ENCODE assay signal across 20 cellular contexts in genomic region chr5:9786378-9787360, GRCh38.
DNase-seq lines count a peak whose midpoint lies in the region; ATAC-seq and TF ChIP-seq lines count a peak whose summit lies in the region.
"Had no signal": no experiment of that assay in that cellular context is flagged by ENCODE, and none has a peak within 500 bp of the region (broad histone marks: within the 10 kb centered on the region; RNA-seq: fewer than 3 reads in every experiment).

No MANE protein-coding gene starts in this region.

- no peak overlapping the region for H3K9ac ChIP-seq in SK-N-SH
- no peak overlapping the region for H3K9ac ChIP-seq in IMR-90 (ENCODE audit: low read depth, low read length)
- H3K9ac ChIP-seq: GM23248 had no signal

- H3K36me3 ChIP-seq in SK-N-SH (replicated peaks in 1 of 2; ENCODE audit: control insufficient read depth in 1 of 2, insufficient read depth in 2 of 2, low read length in 1 of 2) (no peaks in the 10 kb centered on the region), IMR-90 (ENCODE audit: control insufficient read depth, insufficient read depth, low read length) (no peaks in the 10 kb centered on the region)

- H3K79me1 ChIP-seq in IMR-90 (ENCODE audit: low read depth in 1 of 2, low read length in 2 of 2): no peaks in the 10 kb centered on the region

- POLR2A ChIA-PET in SK-N-SH (lab: Yijun Ruan, JAX) (no interaction called here), IMR-90 (lab: Charles Lee; ENCODE audit: unreplicated experiment) (no interaction called here)

- no peak overlapping the region for H3K14ac ChIP-seq in IMR-90 (replicated peaks; ENCODE audit: low read depth, low read length)

- H2AFZ ChIP-seq in SK-N-SH (ENCODE audit: low read depth) (no peak overlapping the region), IMR-90 (replicated peaks; ENCODE audit: low read length, poor library complexity) (no peak overlapping the region)
- H2AFZ ChIP-seq: GM23248 had no signal

- intact Hi-C loops in IMR-90 (cut with micrococcal nuclease): no loop called here

- H3K4me2 ChIP-seq in SK-N-SH (no peak overlapping the region), IMR-90 (ENCODE audit: low read depth, low read length) (no peak overlapping the region)

- no peaks in the 10 kb centered on the region for H3K27me3 ChIP-seq in SK-N-SH (ENCODE audit: insufficient read depth)
- no peaks in the 10 kb centered on the region for H3K27me3 ChIP-seq in IMR-90 (ENCODE audit: control insufficient read depth, insufficient read depth, low read length)

- no peak overlapping the region for H4K91ac ChIP-seq in IMR-90 (ENCODE audit: insufficient read depth, low read depth, low read length)

- H3K23ac ChIP-seq in IMR-90 (ENCODE audit: low read depth, low read length): no peak overlapping the region

- BruUV-seq in IMR-90 (replicated peaks; lab: Mats Ljungman, UMichigan): no TSS peak

- no peak overlapping the region for H3K56ac ChIP-seq in IMR-90 (ENCODE audit: extremely low read depth, insufficient read depth, low read length)

- 0 out of 3 replicates have a peak overlapping the region, but pooled peaks have one; percentile 42 for H2BK15ac ChIP-seq in IMR-90 (ENCODE audit: low read depth, low read length)

- no peak overlapping the region for H2BK20ac ChIP-seq in IMR-90 (ENCODE audit: low read depth, low read length)

- H2AK9ac ChIP-seq in IMR-90 (replicated peaks; ENCODE audit: low read depth, low read length, poor library complexity): no peak overlapping the region

- no peak overlapping the region for H3K18ac ChIP-seq in IMR-90 (ENCODE audit: low read depth, low read length)

- 24% methylated on average over 6 of the region's 6 CpGs for WGBS in SK-N-SH (ENCODE audit: low lambda C conversion rate)
- no CpG with 5 or more reads among the region's 6 CpGs for WGBS in IMR-90 (ENCODE audit: extremely low coverage in 2 of 2, insufficient read length in 1 of 2), 2 experiments

- H3K9me2 ChIP-seq in SK-N-SH: no peaks in the 10 kb centered on the region

- DNase-seq in SK-N-SH (no peak), IMR-90 (no peak), NCI-H69 (lab: John Stamatoyannopoulos, UW) (peak; percentile 5), epithelial cell of esophagus (ENCODE audit: low read depth) (peak; percentile 70), epidermal melanocyte (ENCODE audit: insufficient read length, low spot score) (no peak), occipital lobe (lab: John Stamatoyannopoulos, UW) (no peak)
- no peak for DNase-seq in stimulated activated CD4-positive, alpha-beta T cell treated with anti-CD3 and anti-CD28 coated beads, Interleukin-15, amount 100 ng/mL, for 24 hours
- DNase-seq: 8988T; C1 segment of cervical spinal cord; Calu3; CD4-positive, alpha-beta memory T cell; COR-L47; DMS79; EL; GDM1; GM23248; H7; HCEC 1CT had no signal

- no peak overlapping the region for H3K27ac ChIP-seq in SK-N-SH (ENCODE audit: low read depth in 2 of 2, low read length in 1 of 2)
- no peak overlapping the region for H3K27ac ChIP-seq in IMR-90 (ENCODE audit: insufficient read depth, low read length)
- H3K27ac ChIP-seq: GM23248 had no signal

- no peak overlapping the region for H2BK5ac ChIP-seq in IMR-90 (ENCODE audit: low read depth, low read length, poor library complexity, severe bottlenecking)

- no peaks in the 10 kb centered on the region for H3K79me2 ChIP-seq in SK-N-SH (ENCODE audit: insufficient read depth)

- no peak overlapping the region for H2BK120ac ChIP-seq in IMR-90 (ENCODE audit: low read depth, low read length)

- H3K4me1 ChIP-seq in SK-N-SH (ENCODE audit: control insufficient read depth in 1 of 2, insufficient read depth in 2 of 2, low read depth in 1 of 2, low read length in 1 of 2) (peaks cover 0 to 2% of the 10 kb centered on the region in 2 experiments; a peak in 1 of 4 replicates), IMR-90 (ENCODE audit: control insufficient read depth, insufficient read depth, low read length) (peaks cover 14% of the 10 kb centered on the region)

- no peak overlapping the region for H4K5ac ChIP-seq in IMR-90 (ENCODE audit: low read depth, low read length)

- H4K20me1 ChIP-seq in SK-N-SH (ENCODE audit: insufficient read depth) (no peaks in the 10 kb centered on the region), IMR-90 (ENCODE audit: insufficient read depth, low read length) (no peaks in the 10 kb centered on the region)

- TF ChIP-seq RAD21 in SK-N-SH (IDR thresholded peaks at IDR 0.05; ENCODE audit: low read length) (no peak), IMR-90 (IDR thresholded peaks at IDR 0.05; ENCODE audit: low read length) (no peak)

- H3K4ac ChIP-seq in IMR-90 (ENCODE audit: low read depth, low read length): no peak overlapping the region

- in situ Hi-C loops in IMR-90 (cut with MboI; ENCODE audit: low sequenced_read_pairs): no loop called here

- no peaks in the 10 kb centered on the region for H3F3A ChIP-seq in SK-N-SH (replicated peaks; ENCODE audit: insufficient read depth)

- TF ChIP-seq POLR2A in IMR-90 (IDR thresholded peaks at IDR 0.05; ENCODE audit: low read depth, low read length): no peak

- no peak overlapping the region for H2AK5ac ChIP-seq in IMR-90 (ENCODE audit: low read depth, low read length)

- dilution Hi-C loops in IMR-90 (cut with HindIII; ENCODE audit: low sequenced_read_pairs, unreplicated experiment): no loop called here

- H3K4me3 ChIP-seq in SK-N-SH (ENCODE audit: low read depth in 2 of 2, low read length in 1 of 2): no peak overlapping the region
- H3K4me3 ChIP-seq in IMR-90 (ENCODE audit: insufficient read depth, low read depth, low read length): no peak overlapping the region
- H3K4me3 ChIP-seq in epithelial cell of esophagus (ENCODE audit: low read length): no peak overlapping the region
- H3K4me3 ChIP-seq: GM12878, GM23248 had no signal

- H3K9me1 ChIP-seq in IMR-90 (ENCODE audit: insufficient read depth, low read length): peaks cover under 1% of the 10 kb centered on the region

- no peak for TF ChIP-seq EP300 in SK-N-SH (IDR thresholded peaks at IDR 0.05; ENCODE audit: borderline replicate concordance in 1 of 2, low read depth in 1 of 2, low read length in 1 of 2)

- H4K8ac ChIP-seq in IMR-90 (ENCODE audit: low read depth in 2 of 2, low read length in 2 of 2): no peak overlapping the region

- TF ChIP-seq CTCF in SK-N-SH (IDR thresholded peaks at IDR 0.05) (no peak), IMR-90 (conservative IDR thresholded peaks at IDR 0.05; ENCODE audit: low read depth, low read length) (no peak), epithelial cell of esophagus (IDR thresholded peaks at IDR 0.05; ENCODE audit: insufficient read depth, low read depth, low read length, missing control alignments) (no peak)

- CTCF ChIA-PET in SK-N-SH (lab: Yijun Ruan, JAX): no interaction called here
- CTCF ChIA-PET in IMR-90 (lab: Yijun Ruan, JAX): no interaction called here

- H3K9me3 ChIP-seq in SK-N-SH (no peaks in the 10 kb centered on the region), IMR-90 (ENCODE audit: control insufficient read depth, insufficient read depth, low read length) (no peaks in the 10 kb centered on the region)

- ATAC-seq in SK-N-SH treated with all-trans-retinoic acid at 6 μM for 48 hours (no peak), IMR-90 (ENCODE audit: low read depth) (no peak)
- ATAC-seq: GM12878 had no signal

TF ChIP-seq in SK-N-SH treated with all-trans-retinoic acid at 6 μM for 48 hours, 23 proteins besides CTCF, POLR2A, EP300 and RAD21:
- no peak for TF ChIP-seq GLIS3 (CRISPR knock-in tag; IDR thresholded peaks at IDR 0.05)
- peak; percentile 95 for TF ChIP-seq ZNF70 (CRISPR knock-in tag; IDR thresholded peaks at IDR 0.05)
- TF ChIP-seq ARNTL (CRISPR knock-in tag; IDR thresholded peaks at IDR 0.05; ENCODE audit: borderline replicate concordance, low read depth): no peak
- no peak for TF ChIP-seq OSR1 (CRISPR knock-in tag; IDR thresholded peaks at IDR 0.05)
- no peak for TF ChIP-seq ESRRG (CRISPR knock-in tag; IDR thresholded peaks at IDR 0.05)
TF ChIP-seq in SK-N-SH treated with all-trans-retinoic acid at 6 μM for 48 hours: peak in this region for 1.

TF ChIP-seq in SK-N-SH, 30 proteins besides CTCF, POLR2A, EP300 and RAD21:
- TF ChIP-seq MXI1 (IDR thresholded peaks at IDR 0.05; ENCODE audit: low read depth, low read length): no peak
- no peak for TF ChIP-seq RXRA (IDR thresholded peaks at IDR 0.05; ENCODE audit: borderline replicate concordance, low read depth)
- no peak for TF ChIP-seq NFIC (IDR thresholded peaks at IDR 0.05; ENCODE audit: borderline replicate concordance)
- no peak for TF ChIP-seq JUND (IDR thresholded peaks at IDR 0.05)
- TF ChIP-seq CHD2 (IDR thresholded peaks at IDR 0.05; ENCODE audit: low read length, partially characterized antibody): no peak
- no peak for TF ChIP-seq FOSL2 (IDR thresholded peaks at IDR 0.05; ENCODE audit: borderline replicate concordance, low read depth)
- TF ChIP-seq TCF12 (IDR thresholded peaks at IDR 0.05): no peak
- no peak for TF ChIP-seq TAF1 (IDR thresholded peaks at IDR 0.05; ENCODE audit: borderline replicate concordance, low read depth, low read length)
- TF ChIP-seq ELF1 (IDR thresholded peaks at IDR 0.05): no peak

TF ChIP-seq in IMR-90, 13 proteins besides CTCF, POLR2A, EP300 and RAD21:
- TF ChIP-seq MAFK (IDR thresholded peaks at IDR 0.05; ENCODE audit: low read depth, low read length) (peak; percentile 85), ELK1 (IDR thresholded peaks at IDR 0.05; ENCODE audit: borderline replicate concordance, low read depth, low read length) (no peak), CEBPB (IDR thresholded peaks at IDR 0.05; ENCODE audit: low read depth, low read length) (0 out of 2 replicates have a peak, but pooled peaks have one; percentile 13)

Comparison
In these comparisons a context has a peak if more than half of its experiments do, and no peak if none do; other contexts are left out.
1. DNase-seq: peak in NCI-H69 (single experiment) and epithelial cell of esophagus (single experiment); none in SK-N-SH (single experiment), IMR-90 (single experiment), epidermal melanocyte (single experiment), stimulated activated CD4-positive, alpha-beta T cell treated with anti-CD3 and anti-CD28 coated beads, Interleukin-15, amount 100 ng/mL, for 24 hours (single experiment) and occipital lobe (single experiment).